25 cellular contexts compared by ENCODE assay signal in genomic region chr4:47566975-47567374, GRCh38.
A peak's percentile ranks its signal among the peaks of the same experiment; 100 is the strongest.
DNase-seq lines count a peak whose midpoint lies in the region; ATAC-seq, FAIRE-seq and TF ChIP-seq lines count a peak whose summit lies in the region.
"Had no signal": no experiment of that assay in that cellular context is flagged by ENCODE, and none has a peak within 500 bp of the region (broad histone marks: within the 10 kb centered on the region; RNA-seq: fewer than 3 reads in every experiment).

No MANE protein-coding gene starts in this region.

- dilution Hi-C loops in IMR-90 (cut with HindIII; ENCODE audit: low sequenced_read_pairs, unreplicated experiment), result no loop called here

- no peak overlapping the region for H2BK5ac ChIP-seq in IMR-90 (ENCODE audit: low read depth, low read length, poor library complexity, severe bottlenecking)

- H3K14ac ChIP-seq in IMR-90 (replicated peaks; ENCODE audit: low read depth, low read length), result no peak overlapping the region

- intact Hi-C loops in IMR-90 (cut with micrococcal nuclease) (loop anchor here (10.0 kb wide), 2 partner anchors 52 to 182 kb away; no protein-coding TSS in a partner anchor), PC-9 (cut with micrococcal nuclease; ENCODE audit: unreplicated experiment) (no loop called here)

- no peak for FAIRE-seq in urothelium cell line (lab: Jason Lieb, UNC)
- FAIRE-seq: A549, D721Med, GM18507, H1 had no signal

- H3K23ac ChIP-seq in IMR-90 (ENCODE audit: low read depth, low read length), result no peak overlapping the region

- peaks cover 3 to 9% of the 10 kb centered on the region in 2 experiments; a peak in 2 of 4 replicates for H3K79me1 ChIP-seq in IMR-90 (ENCODE audit: low read depth in 1 of 2, low read length in 2 of 2)

- H3K9me1 ChIP-seq in IMR-90 (ENCODE audit: insufficient read depth, low read length), result peaks cover 6% of the 10 kb centered on the region

- peaks cover 19% of the 10 kb centered on the region for H3K36me3 ChIP-seq in IMR-90 (ENCODE audit: control insufficient read depth, insufficient read depth, low read length)
- peaks cover 17% of the 10 kb centered on the region; the same call in 1 of the 2 replicates for H3K36me3 ChIP-seq in PC-9 (ENCODE audit: low read depth)
- H3K36me3 ChIP-seq in neural cell (ENCODE audit: insufficient read depth, low read length), result no peaks in the 10 kb centered on the region

- POLR2A ChIA-PET in IMR-90 (lab: Charles Lee; ENCODE audit: unreplicated experiment) (no interaction called here), PC-9 (lab: Charles Lee; ENCODE audit: unreplicated experiment) (no interaction called here)

- no peak for TF ChIP-seq POLR2A in IMR-90 (IDR thresholded peaks at IDR 0.05; ENCODE audit: low read depth, low read length)
- no peak for TF ChIP-seq POLR2A in erythroblast (IDR thresholded peaks at IDR 0.05; ENCODE audit: low read length)

- H3F3A ChIP-seq in PC-9 (ENCODE audit: insufficient read depth, low read depth) (peaks cover 8% of the 10 kb centered on the region; the same call in 1 of the 2 replicates), neural cell (ENCODE audit: insufficient read depth, low read length, poor library complexity, severe bottlenecking) (no peaks in the 10 kb centered on the region)

- TF ChIP-seq CTCF in IMR-90 (conservative IDR thresholded peaks at IDR 0.05; ENCODE audit: low read depth, low read length) (no peak), PC-9 (conservative IDR thresholded peaks at IDR 0.05) (no peak), neural cell (IDR thresholded peaks at IDR 0.05; ENCODE audit: poor library complexity, severe bottlenecking) (no peak)

- TF ChIP-seq EP300 in neural cell (conservative IDR thresholded peaks at IDR 0.05; ENCODE audit: poor library complexity, severe bottlenecking), result peak; percentile 79

- no peak for TF ChIP-seq RAD21 in IMR-90 (IDR thresholded peaks at IDR 0.05; ENCODE audit: low read length)
- TF ChIP-seq RAD21 in neural cell (conservative IDR thresholded peaks at IDR 0.05), result no peak

- no peak overlapping the region for H2BK120ac ChIP-seq in IMR-90 (ENCODE audit: low read depth, low read length)

- no peak overlapping the region; the same call in 1 of the 2 replicates for H4K5ac ChIP-seq in IMR-90 (ENCODE audit: low read depth, low read length)

- no peak for DNase-seq in IMR-90
- DNase-seq in PC-9, result no peak
- peak; percentile 54 to 80 for DNase-seq in erythroblast (lab: John Stamatoyannopoulos, UW)
- no peak for DNase-seq in urothelium cell line (ENCODE audit: low spot score)
- DNase-seq: 8988T; ACHN; AML-193; BE2C; CD4-positive, alpha-beta T cell; CD8-positive, alpha-beta memory T cell; DMS 273 treated with DMSO at 0.1 percent for 48 hours; DMS79; GDM1; H7; HCEC 1CT had no signal

- ATAC-seq in IMR-90 (ENCODE audit: low read depth) (no peak), GM18498 (IDR thresholded peaks at IDR 0.05; ENCODE audit: unreplicated experiment) (no peak), GM21723 (IDR thresholded peaks at IDR 0.05; ENCODE audit: unreplicated experiment) (no peak)
- ATAC-seq: A549, GM12878 had no signal

- no peak overlapping the region for H4K91ac ChIP-seq in IMR-90 (ENCODE audit: insufficient read depth, low read depth, low read length)

- H2AFZ ChIP-seq in IMR-90 (replicated peaks; ENCODE audit: low read length, poor library complexity) (no peak overlapping the region), PC-9 (no peak overlapping the region), neural cell (ENCODE audit: low read depth, low read length) (no peak overlapping the region)
- H2AFZ ChIP-seq: GM23248 had no signal

- H3K9me2 ChIP-seq in PC-9 (ENCODE audit: insufficient read depth) (no peaks in the 10 kb centered on the region), neural cell (ENCODE audit: insufficient read depth, low read length) (no peaks in the 10 kb centered on the region)

- H4K8ac ChIP-seq in IMR-90 (ENCODE audit: low read depth in 2 of 2, low read length in 2 of 2), result no peak overlapping the region; a peak in 1 of 4 replicates

- H3K9ac ChIP-seq in IMR-90 (ENCODE audit: low read depth, low read length) (no peak overlapping the region), neural cell (ENCODE audit: low read length) (no peak overlapping the region)
- H3K9ac ChIP-seq: BLaER1 treated with 17β-estradiol and CSF1 and Interleukin-3, amounts not matched to agents 10 nM and 100 nM; GM23248 had no signal

- peak overlapping the region; percentile 25; the same call in 1 of the 2 replicates for H3K18ac ChIP-seq in IMR-90 (ENCODE audit: low read depth, low read length)

- H3K4me2 ChIP-seq in IMR-90 (ENCODE audit: low read depth, low read length), result no peak overlapping the region
- H3K4me2 ChIP-seq in PC-9, result peak overlapping the region; percentile 28; the same call in 1 of the 2 replicates
- no peak overlapping the region for H3K4me2 ChIP-seq in neural cell (ENCODE audit: low read length)
- H3K4me2 ChIP-seq: A549; BLaER1 treated with 17β-estradiol and CSF1 and Interleukin-3, amounts not matched to agents 10 nM and 100 nM had no signal

- H2AK5ac ChIP-seq in IMR-90 (ENCODE audit: low read depth, low read length), result no peak overlapping the region

- H2BK15ac ChIP-seq in IMR-90 (ENCODE audit: low read depth, low read length), result no peak overlapping the region

- CTCF ChIA-PET in IMR-90 (lab: Yijun Ruan, JAX), result no interaction called here
- CTCF ChIA-PET in PC-9 (lab: Charles Lee), result no interaction called here

- H4K20me1 ChIP-seq in IMR-90 (ENCODE audit: insufficient read depth, low read length) (no peaks in the 10 kb centered on the region), PC-9 (ENCODE audit: insufficient read depth) (no peaks in the 10 kb centered on the region), neural cell (ENCODE audit: insufficient read depth) (no peaks in the 10 kb centered on the region)
- H4K20me1 ChIP-seq: BLaER1 treated with 17β-estradiol and CSF1 and Interleukin-3, amounts not matched to agents 10 nM and 100 nM had no signal

- H3K4me1 ChIP-seq in IMR-90 (ENCODE audit: control insufficient read depth, insufficient read depth, low read length), result peaks cover 2% of the 10 kb centered on the region; the same call in 1 of the 2 replicates
- peaks cover 46% of the 10 kb centered on the region for H3K4me1 ChIP-seq in PC-9 (replicated peaks; ENCODE audit: insufficient read depth)

- no peak overlapping the region for H3K56ac ChIP-seq in IMR-90 (ENCODE audit: extremely low read depth, insufficient read depth, low read length)

- H3K9me3 ChIP-seq in IMR-90 (ENCODE audit: control insufficient read depth, insufficient read depth, low read length), result no peaks in the 10 kb centered on the region
- no peaks in the 10 kb centered on the region for H3K9me3 ChIP-seq in PC-9 (ENCODE audit: insufficient read depth, low read depth)
- H3K9me3 ChIP-seq in neural cell (ENCODE audit: low read length), result no peaks in the 10 kb centered on the region
- H3K9me3 ChIP-seq: A549, BE2C had no signal

- H2AK9ac ChIP-seq in IMR-90 (replicated peaks; ENCODE audit: low read depth, low read length, poor library complexity), result no peak overlapping the region

- no peak overlapping the region for H2BK20ac ChIP-seq in IMR-90 (ENCODE audit: low read depth, low read length)

- no peak overlapping the region for H3K4me3 ChIP-seq in IMR-90 (ENCODE audit: insufficient read depth, low read depth, low read length)
- no peak overlapping the region for H3K4me3 ChIP-seq in PC-9
- no peak overlapping the region for H3K4me3 ChIP-seq in neural cell (ENCODE audit: low read length)
- H3K4me3 ChIP-seq: A549; BLaER1 treated with 17β-estradiol and CSF1 and Interleukin-3, amounts not matched to agents 10 nM and 100 nM; GM12878; GM23248 had no signal

- in situ Hi-C loops in IMR-90 (cut with MboI; ENCODE audit: low sequenced_read_pairs), result loop anchor here (25.0 kb wide), 1 partner anchor 630 kb away; no protein-coding TSS in a partner anchor

- H3K79me2 ChIP-seq in PC-9 (ENCODE audit: low read depth), result no peaks in the 10 kb centered on the region
- H3K79me2 ChIP-seq in neural cell (replicated peaks; ENCODE audit: insufficient read depth, low read length), result no peaks in the 10 kb centered on the region

- H3K27me3 ChIP-seq in IMR-90 (ENCODE audit: control insufficient read depth, insufficient read depth, low read length) (no peaks in the 10 kb centered on the region), PC-9 (ENCODE audit: insufficient read depth, low read depth) (no peaks in the 10 kb centered on the region), neural cell (ENCODE audit: insufficient read depth, low read depth, low read length) (no peaks in the 10 kb centered on the region)
- H3K27me3 ChIP-seq: BE2C; BLaER1 treated with 17β-estradiol and CSF1 and Interleukin-3, amounts not matched to agents 10 nM and 100 nM had no signal

- no peak overlapping the region for H3K4ac ChIP-seq in IMR-90 (ENCODE audit: low read depth, low read length)

- no peak overlapping the region for H3K27ac ChIP-seq in IMR-90 (ENCODE audit: insufficient read depth, low read length)
- H3K27ac ChIP-seq in PC-9, result peak overlapping the region; percentile 62
- H3K27ac ChIP-seq in neural cell (ENCODE audit: low read length), result no peak overlapping the region
- H3K27ac ChIP-seq: A549; BLaER1 treated with 17β-estradiol and CSF1 and Interleukin-3, amounts not matched to agents 10 nM and 100 nM; GM23248 had no signal

- BruUV-seq in IMR-90 (replicated peaks; lab: Mats Ljungman, UMichigan), result no TSS peak
- no TSS peak for BruUV-seq in PC-9 (replicated peaks; lab: Mats Ljungman, UMichigan)

TF ChIP-seq in IMR-90, 13 proteins besides CTCF, POLR2A, EP300 and RAD21:
- TF ChIP-seq CEBPB (IDR thresholded peaks at IDR 0.05; ENCODE audit: low read depth, low read length), result peak; percentile 40; the same call in 1 of the 2 replicates
- no peak for TF ChIP-seq MAZ (IDR thresholded peaks at IDR 0.05; ENCODE audit: borderline replicate concordance, low read depth, low read length)
TF ChIP-seq in IMR-90: peak in this region for 1.

TF ChIP-seq in neural cell, 6 proteins besides CTCF, POLR2A, EP300 and RAD21:
- no peak for TF ChIP-seq MXI1 (conservative IDR thresholded peaks at IDR 0.05; ENCODE audit: poor library complexity, severe bottlenecking)
- peak; percentile 25 for TF ChIP-seq POLR2AphosphoS5 (IDR thresholded peaks at IDR 0.05)

Comparison
In these comparisons a context has a peak if more than half of its experiments do, and no peak if none do; other contexts are left out.
1. DNase-seq: peak in erythroblast (2 of 2); none in IMR-90 (single experiment), PC-9 (0 of 2) and urothelium cell line (single experiment).